In genomic region chr3:104101736-104102135, GRCh38 we compare ENCODE assay signal across 12 cellular contexts.
A peak's percentile ranks its signal among the peaks of the same experiment; 100 is the strongest.
DNase-seq lines count a peak whose midpoint lies in the region; ATAC-seq and TF ChIP-seq lines count a peak whose summit lies in the region.
"Had no signal": no experiment of that assay in that cellular context is flagged by ENCODE, and none has a peak within 500 bp of the region (broad histone marks: within the 10 kb centered on the region; RNA-seq: fewer than 3 reads in every experiment).

No MANE protein-coding gene starts in this region.

- no peak overlapping the region for H3K4me3 ChIP-seq in GM23248
- H3K4me3 ChIP-seq in fibroblast of lung (replicated peaks in 1 of 4; ENCODE audit: control extremely low read depth in 1 of 4, insufficient read depth in 1 of 4, low read depth in 3 of 4, low read length in 4 of 4) = no peak overlapping the region
- no peak overlapping the region for H3K4me3 ChIP-seq in skeletal muscle cell (ENCODE audit: low read depth, low read length)
- H3K4me3 ChIP-seq: K562, SJCRH30 had no signal

- H3K79me2 ChIP-seq in GM23248 (ENCODE audit: insufficient read depth) = no peaks in the 10 kb centered on the region
- H3K79me2 ChIP-seq in fibroblast of lung (ENCODE audit: control insufficient read depth, insufficient read depth, low read length) = no peaks in the 10 kb centered on the region

- in situ Hi-C loops in GM23248 (cut with MboI) = no loop called here

- DNase-seq in GM23248 (peak; percentile 4), NCI-H226 (peak; percentile 11), fibroblast of lung (ENCODE audit: low read depth in 2 of 2) (peak; percentile 0 to 23), skeletal muscle cell (ENCODE audit: low read depth) (peak; percentile 5), NCI-H748 treated with DMSO at 0.1 percent for 48 hours (lab: John Stamatoyannopoulos, UW) (no peak), D341Med (ENCODE audit: low spot score) (no peak)
- DNase-seq: CD4-positive, alpha-beta memory T cell; NCI-H510A; NCI-H774 had no signal

- no peak for ATAC-seq in HG02938 (IDR thresholded peaks at IDR 0.05; ENCODE audit: unreplicated experiment)
- ATAC-seq: K562 had no signal

- no peaks in the 10 kb centered on the region for H3K9me2 ChIP-seq in GM23248 (ENCODE audit: insufficient read depth)

- H3K4me2 ChIP-seq in GM23248 (ENCODE audit: unreplicated experiment) (no peak overlapping the region), fibroblast of lung (ENCODE audit: extremely low read depth, insufficient read depth, low read length) (no peak overlapping the region)

- H3K9ac ChIP-seq in GM23248 (no peak overlapping the region), fibroblast of lung (ENCODE audit: insufficient read depth, low read length) (no peak overlapping the region)

- H4K20me1 ChIP-seq in GM23248 (ENCODE audit: insufficient read depth) (no peaks in the 10 kb centered on the region), fibroblast of lung (ENCODE audit: control insufficient read depth, extremely low read depth, insufficient read depth, low read length) (no peaks in the 10 kb centered on the region)

- H3K27me3 ChIP-seq in GM23248 (replicated peaks; ENCODE audit: insufficient read depth) = no peaks in the 10 kb centered on the region
- no peaks in the 10 kb centered on the region for H3K27me3 ChIP-seq in fibroblast of lung (ENCODE audit: control insufficient read depth, insufficient read depth, low read length)
- H3K27me3 ChIP-seq: SJCRH30 had no signal

- no peaks in the 10 kb centered on the region for H3F3A ChIP-seq in GM23248 (ENCODE audit: insufficient read depth)

- 31 to 33% methylated on average over 1 of the region's 1 CpG for WGBS in GM23248 (ENCODE audit: low coverage in 1 of 2, low lambda C conversion rate in 2 of 2, missing lambda C conversion rate in 2 of 2), 2 experiments

- H3K4me1 ChIP-seq in GM23248 (ENCODE audit: insufficient read depth) = no peaks in the 10 kb centered on the region
- H3K4me1 ChIP-seq in fibroblast of lung (ENCODE audit: control insufficient read depth, extremely low read depth, insufficient read depth, low read length) = no peaks in the 10 kb centered on the region
- H3K4me1 ChIP-seq: SJCRH30 had no signal

- no peak for TF ChIP-seq CTCF in fibroblast of lung (conservative IDR thresholded peaks at IDR 0.05 in 1 of 2, IDR thresholded peaks at IDR 0.05 in 1 of 2; ENCODE audit: low read depth in 1 of 2, low read length in 2 of 2)

- H2AFZ ChIP-seq in GM23248 = peak overlapping the region; percentile 38; the same call in 1 of the 2 replicates
- no peak overlapping the region for H2AFZ ChIP-seq in fibroblast of lung (ENCODE audit: low read length)

- H3K9me3 ChIP-seq in GM23248 (ENCODE audit: low read depth) (no peaks in the 10 kb centered on the region), fibroblast of lung (ENCODE audit: control insufficient read depth, insufficient read depth, low read depth, low read length) (no peaks in the 10 kb centered on the region)
- H3K9me3 ChIP-seq: SJCRH30 had no signal

- H3K27ac ChIP-seq in GM23248 (no peak overlapping the region), fibroblast of lung (ENCODE audit: insufficient read depth, low read length) (no peak overlapping the region)
- H3K27ac ChIP-seq: SJCRH30 had no signal

- no peaks in the 10 kb centered on the region for H3K36me3 ChIP-seq in GM23248 (ENCODE audit: low read depth)
- no peaks in the 10 kb centered on the region for H3K36me3 ChIP-seq in fibroblast of lung (ENCODE audit: control insufficient read depth, insufficient read depth, low read length)
- H3K36me3 ChIP-seq: SJCRH30 had no signal

Comparison
In these comparisons a context has a peak if more than half of its experiments do, and no peak if none do; other contexts are left out.
1. DNase-seq: peak in GM23248 (single experiment), NCI-H226 (single experiment), fibroblast of lung (2 of 2) and skeletal muscle cell (single experiment); none in NCI-H748 treated with DMSO at 0.1 percent for 48 hours (single experiment) and D341Med (single experiment).